ENCODE assay signal across 8 cellular contexts in the genomic region with DNA sequence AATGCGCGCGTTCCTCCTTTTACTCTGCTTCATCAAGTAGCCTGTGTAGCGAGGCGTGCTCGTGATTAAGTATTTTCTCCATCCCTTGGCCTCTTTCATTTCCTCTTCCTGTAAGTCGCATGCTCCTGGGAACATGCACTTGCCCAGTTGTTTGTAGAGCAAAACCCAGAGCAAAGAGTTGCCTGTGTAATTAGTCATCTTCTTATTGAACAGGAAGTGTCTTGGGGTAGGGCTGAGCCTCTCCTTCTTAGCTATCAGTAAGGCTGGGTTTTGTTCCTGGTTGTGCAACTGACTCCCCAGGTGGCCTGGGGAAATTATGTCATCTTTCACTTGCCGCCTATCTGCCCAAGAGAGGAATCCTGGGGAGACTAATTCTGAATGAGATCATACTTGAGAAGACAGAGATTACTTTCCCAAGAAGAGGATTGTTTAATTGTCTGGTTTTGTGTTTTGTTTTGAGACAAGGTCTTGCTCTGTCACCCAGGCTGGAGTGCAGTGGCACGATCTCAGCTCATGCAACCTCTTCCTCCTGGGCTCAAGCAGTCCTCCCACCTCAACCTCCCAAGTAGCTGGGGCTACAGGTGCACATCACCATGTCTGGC. TPM values are rescaled to one million over a fixed set of nuclear protein-coding genes. Genes with fewer than 3 reads are reported as not detected.
DNase-seq lines count a peak whose midpoint lies in the region; ATAC-seq and TF ChIP-seq lines count a peak whose summit lies in the region.

No MANE protein-coding gene starts in this region.

- H3K9me1 ChIP-seq in IMR-90 (ENCODE audit: insufficient read depth, low read length): no peaks in the 10 kb centered on the region; the same call in 1 of the 2 replicates

- H2AK9ac ChIP-seq in IMR-90 (replicated peaks; ENCODE audit: low read depth, low read length, poor library complexity): no peak overlapping the region

- H3K14ac ChIP-seq in IMR-90 (replicated peaks; ENCODE audit: low read depth, low read length): no peak overlapping the region

- H4K20me1 ChIP-seq in IMR-90 (ENCODE audit: insufficient read depth, low read length): no peaks in the 10 kb centered on the region

- H3K27ac ChIP-seq in IMR-90 (ENCODE audit: insufficient read depth, low read length): no peak overlapping the region
- H3K27ac ChIP-seq in VCaP: peak overlapping the region; percentile 73

- H4K8ac ChIP-seq in IMR-90 (ENCODE audit: low read depth in 2 of 2, low read length in 2 of 2): no peak overlapping the region; a peak in 1 of 4 replicates

- H3K9me3 ChIP-seq in IMR-90 (ENCODE audit: control insufficient read depth, insufficient read depth, low read length): no peaks in the 10 kb centered on the region

- TF ChIP-seq RAD21 in IMR-90 (IDR thresholded peaks at IDR 0.05; ENCODE audit: low read length): no peak

- no peak overlapping the region for H4K5ac ChIP-seq in IMR-90 (ENCODE audit: low read depth, low read length)

- H4K91ac ChIP-seq in IMR-90 (ENCODE audit: insufficient read depth, low read depth, low read length): no peak overlapping the region

- H2AFZ ChIP-seq in IMR-90 (replicated peaks; ENCODE audit: low read length, poor library complexity): peak overlapping the region; percentile 52

- TF ChIP-seq POLR2A in IMR-90 (IDR thresholded peaks at IDR 0.05; ENCODE audit: low read depth, low read length): no peak

- no peaks in the 10 kb centered on the region for H3K36me3 ChIP-seq in IMR-90 (ENCODE audit: control insufficient read depth, insufficient read depth, low read length)

- DNase-seq in NCI-H1694 treated with DMSO at 0.1 percent for 48 hours (lab: John Stamatoyannopoulos, UW): peak; percentile 4
- DNase-seq in NCI-H1694 (lab: John Stamatoyannopoulos, UW): no peak
- DNase-seq in IMR-90: peak; percentile 80
- peak; percentile 50 for DNase-seq in glomerular endothelial cell (ENCODE audit: extremely low read depth, low read depth, low spot score)
- DNase-seq in smooth muscle cell of the brain vasculature (ENCODE audit: low read depth, low spot score): peak; percentile 56
- no peak for DNase-seq in occipital lobe (lab: John Stamatoyannopoulos, UW)

- intact Hi-C loops in IMR-90 (cut with micrococcal nuclease): no loop called here

- no peak overlapping the region for H2BK5ac ChIP-seq in IMR-90 (ENCODE audit: low read depth, low read length, poor library complexity, severe bottlenecking)

- H3K4me1 ChIP-seq in IMR-90 (ENCODE audit: control insufficient read depth, insufficient read depth, low read length): no peaks in the 10 kb centered on the region

- no peak overlapping the region for H3K4me3 ChIP-seq in IMR-90 (ENCODE audit: insufficient read depth, low read depth, low read length)

- no peak overlapping the region for H3K4ac ChIP-seq in IMR-90 (ENCODE audit: low read depth, low read length)

- ATAC-seq in GM21737 (IDR thresholded peaks at IDR 0.05; ENCODE audit: unreplicated experiment) (peak; percentile 99), IMR-90 (ENCODE audit: low read depth) (peak; percentile 85)

- POLR2A ChIA-PET in IMR-90 (lab: Charles Lee; ENCODE audit: unreplicated experiment): no interaction called here

- BruUV-seq in IMR-90 (replicated peaks; lab: Mats Ljungman, UMichigan): no TSS peak

- TF ChIP-seq CTCF in IMR-90 (conservative IDR thresholded peaks at IDR 0.05; ENCODE audit: low read depth, low read length) (no peak), VCaP (conservative IDR thresholded peaks at IDR 0.05) (no peak)

- CTCF ChIA-PET in IMR-90 (lab: Yijun Ruan, JAX): no interaction called here

- H3K56ac ChIP-seq in IMR-90 (ENCODE audit: extremely low read depth, insufficient read depth, low read length): no peak overlapping the region

- H2AK5ac ChIP-seq in IMR-90 (ENCODE audit: low read depth, low read length): no peak overlapping the region

- no peaks in the 10 kb centered on the region for H3K79me1 ChIP-seq in IMR-90 (ENCODE audit: low read depth in 1 of 2, low read length in 2 of 2)

- dilution Hi-C loops in IMR-90 (cut with HindIII; ENCODE audit: low sequenced_read_pairs, unreplicated experiment): no loop called here

- WGBS in IMR-90 (ENCODE audit: extremely low coverage in 2 of 2, insufficient read length in 1 of 2), 2 experiments: no CpG with 5 or more reads among the region's 9 CpGs

- H3K4me2 ChIP-seq in IMR-90 (ENCODE audit: low read depth, low read length): no peak overlapping the region

- no peak overlapping the region for H3K9ac ChIP-seq in IMR-90 (ENCODE audit: low read depth, low read length)

- H3K18ac ChIP-seq in IMR-90 (ENCODE audit: low read depth, low read length): no peak overlapping the region

- in situ Hi-C loops in IMR-90 (cut with MboI; ENCODE audit: low sequenced_read_pairs): no loop called here

- peaks cover 7% of the 10 kb centered on the region; the same call in 1 of the 2 replicates for H3K27me3 ChIP-seq in IMR-90 (ENCODE audit: control insufficient read depth, insufficient read depth, low read length)

- H2BK120ac ChIP-seq in IMR-90 (ENCODE audit: low read depth, low read length): no peak overlapping the region

- no peak overlapping the region; the same call in 1 of the 2 replicates for H3K23ac ChIP-seq in IMR-90 (ENCODE audit: low read depth, low read length)

- H2BK15ac ChIP-seq in IMR-90 (ENCODE audit: low read depth, low read length): no peak overlapping the region

- no peak overlapping the region for H2BK20ac ChIP-seq in IMR-90 (ENCODE audit: low read depth, low read length)

TF ChIP-seq in IMR-90, 13 proteins besides CTCF, POLR2A, EP300 and RAD21:
- TF ChIP-seq, protein P1, sequence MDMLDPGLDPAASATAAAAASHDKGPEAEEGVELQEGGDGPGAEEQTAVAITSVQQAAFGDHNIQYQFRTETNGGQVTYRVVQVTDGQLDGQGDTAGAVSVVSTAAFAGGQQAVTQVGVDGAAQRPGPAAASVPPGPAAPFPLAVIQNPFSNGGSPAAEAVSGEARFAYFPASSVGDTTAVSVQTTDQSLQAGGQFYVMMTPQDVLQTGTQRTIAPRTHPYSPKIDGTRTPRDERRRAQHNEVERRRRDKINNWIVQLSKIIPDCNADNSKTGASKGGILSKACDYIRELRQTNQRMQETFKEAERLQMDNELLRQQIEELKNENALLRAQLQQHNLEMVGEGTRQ (IDR thresholded peaks at IDR 0.05; ENCODE audit: low read depth, low read length): no peak
- TF ChIP-seq RCOR1 (IDR thresholded peaks at IDR 0.05; ENCODE audit: insufficient replicate concordance, low read length) (peak; percentile 59), CEBPB (IDR thresholded peaks at IDR 0.05; ENCODE audit: low read depth, low read length) (peak; percentile 88)

RNA-seq across cellular contexts. Expression of a gene that starts 14.9 kb away (rescaled TPM):
- total RNA-seq in IMR-90 (2012; rRNA removed) (0.28 and 0.36 TPM in 2 replicates), glomerular endothelial cell (0.12 and 2.0 TPM in 2 replicates), occipital lobe (not detected)
- 0.17 and 0.27 TPM in 2 replicates for polyA plus RNA-seq in IMR-90 (2012; rRNA removed)
- 0.07 and 0.10 TPM in 2 replicates for polyA plus RNA-seq in IMR-90 (2012; cell fraction: cytosol; rRNA removed)
- 0.05 and 0.26 TPM in 2 replicates for polyA plus RNA-seq in IMR-90 (2012; cell fraction: nucleus; rRNA removed; ENCODE audit: low replicate concordance)

RNA-seq across cellular contexts. Expression of a gene that starts 38.6 kb away (rescaled TPM):
- total RNA-seq in IMR-90 (2012; rRNA removed) (10.6 and 11.9 TPM in 2 replicates), glomerular endothelial cell (15.5 and 19.2 TPM in 2 replicates), occipital lobe (12.9 TPM)
- polyA plus RNA-seq in IMR-90 (2012; rRNA removed): 12.0 and 12.5 TPM in 2 replicates
- polyA plus RNA-seq in IMR-90 (2012; cell fraction: cytosol; rRNA removed): 5.7 and 6.8 TPM in 2 replicates
- 3.0 and 8.6 TPM in 2 replicates for polyA plus RNA-seq in IMR-90 (2012; cell fraction: nucleus; rRNA removed; ENCODE audit: low replicate concordance)

RNA-seq across cellular contexts. Expression of a gene that starts 48.6 kb away (rescaled TPM):
- total RNA-seq in IMR-90 (2012; rRNA removed) (15.2 and 31.1 TPM in 2 replicates), glomerular endothelial cell (19.2 and 22.9 TPM in 2 replicates), occipital lobe (43.5 TPM)
- polyA plus RNA-seq in IMR-90 (2012; rRNA removed): 7.5 and 9.4 TPM in 2 replicates
- 1.9 and 5.4 TPM in 2 replicates for polyA plus RNA-seq in IMR-90 (2012; cell fraction: cytosol; rRNA removed)
- 3.3 and 5.5 TPM in 2 replicates for polyA plus RNA-seq in IMR-90 (2012; cell fraction: nucleus; rRNA removed; ENCODE audit: low replicate concordance)

Comparison
In these comparisons a context has a peak if more than half of its experiments do, and no peak if none do; other contexts are left out.
1. DNase-seq: peak in NCI-H1694 treated with DMSO at 0.1 percent for 48 hours (single experiment), IMR-90 (single experiment), glomerular endothelial cell (single experiment) and smooth muscle cell of the brain vasculature (single experiment); none in NCI-H1694 (single experiment) and occipital lobe (single experiment).